24 cellular contexts compared by ENCODE assay signal in genomic region chr2:181005326-181005655, GRCh38.
"Had no signal": no experiment of that assay in that cellular context is flagged by ENCODE, and none has a peak within 500 bp of the region (broad histone marks: within the 10 kb centered on the region; RNA-seq: fewer than 3 reads in every experiment).

No MANE protein-coding gene starts in this region.

- DNase-seq: islet precursor cell; left ventricle myocardium superior; lower lobe of right lung; mammary epithelial cell; mesenchymal stem cell; naive thymus-derived CD8-positive, alpha-beta T cell; nucleus accumbens; pancreas; posterior cingulate gyrus; retina; right cardiac atrium; sigmoid colon; small intestine; spleen; stimulated activated CD4-positive, alpha-beta T cell treated with anti-CD3 and anti-CD28 coated beads, Interleukin-4, amount 100 ng/mL, for 24 hours; stimulated activated naive CD4-positive, alpha-beta T cell; tibial artery; trophoblast cell; upper lobe of right lung had no signal

- H3K4me1 ChIP-seq: lower lobe of right lung, prostate gland, upper lobe of right lung had no signal

- H3K9me3 ChIP-seq: lower lobe of right lung, pancreas, prostate gland, sigmoid colon, spleen, suprapubic skin, thoracic aorta, tibial artery, upper lobe of right lung had no signal

- H3K4me3 ChIP-seq: hepatocyte, lower lobe of right lung, pancreas, prostate gland, sigmoid colon, spleen, suprapubic skin, thoracic aorta, tibial artery, upper lobe of right lung had no signal

- H3K36me3 ChIP-seq: lower lobe of right lung, pancreas, prostate gland, sigmoid colon, spleen, suprapubic skin, thoracic aorta, tibial artery, upper lobe of right lung had no signal

- H3K27me3 ChIP-seq: hepatocyte, pancreas, sigmoid colon, spleen, suprapubic skin, tibial artery, upper lobe of right lung had no signal

- ATAC-seq: left ventricle myocardium superior; lower lobe of right lung; naive thymus-derived CD8-positive, alpha-beta T cell; stimulated activated effector memory CD8-positive, alpha-beta T cell treated with anti-CD3 and anti-CD28 coated beads, Interleukin-12 subunit alpha, Interleukin-12 subunit beta, amount 100 ng/mL, for 72 hours; upper lobe of right lung had no signal

- H3K27ac ChIP-seq: hepatocyte, lower lobe of right lung, pancreas, prostate gland, sigmoid colon, spleen, suprapubic skin, thoracic aorta, tibial artery, upper lobe of right lung had no signal
